8 cellular contexts compared by ENCODE assay signal in genomic region chr21:33229776-33230517, GRCh38. TPM values are rescaled to one million over a fixed set of nuclear protein-coding genes. Genes with fewer than 3 reads are reported as not detected.
DNase-seq lines count a peak whose midpoint lies in the region; ATAC-seq and TF ChIP-seq lines count a peak whose summit lies in the region.

IFNAR2 (plus strand) TSS chr21:33229938; CDS start chr21:33241923, 11,985 bp downstream.

- H3K9me3 Mint-ChIP-seq in CD14-positive monocyte: no peaks in the 10 kb centered on the region
- H3K9me3 Mint-ChIP-seq in activated T-cell treated with anti-CD3 and anti-CD28 coated beads, Interleukin-2, amount 50 U/mL, for 24 hours: no peaks in the 10 kb centered on the region

- no peaks in the 10 kb centered on the region for H3K27me3 ChIP-seq in HL-60 (ENCODE audit: insufficient read depth, poor library complexity, severe bottlenecking)
- H3K27me3 ChIP-seq in esophagus (ENCODE audit: control insufficient read depth in 1 of 2, insufficient read depth in 2 of 2, low read length in 2 of 2): no peaks in the 10 kb centered on the region
- no peaks in the 10 kb centered on the region for H3K27me3 ChIP-seq in mucosa of stomach (ENCODE audit: control insufficient read depth, insufficient read depth, low read length)

- TF ChIP-seq CTCF in CD14-positive monocyte (IDR thresholded peaks at IDR 0.05) (no peak), HL-60 (IDR thresholded peaks at IDR 0.05; ENCODE audit: insufficient read depth, low read length) (no peak)

- no peaks in the 10 kb centered on the region for H3K4me1 ChIP-seq in esophagus (ENCODE audit: control insufficient read depth in 2 of 2, insufficient read depth in 2 of 2, low read length in 1 of 2)
- peaks cover 11% of the 10 kb centered on the region for H3K4me1 ChIP-seq in mucosa of stomach (ENCODE audit: control insufficient read depth, insufficient read depth, low read length)

- peak within 1 kb of the TSS; percentile 76 for H3K9ac ChIP-seq in mucosa of stomach (ENCODE audit: low read length)

- H3K27me3 Mint-ChIP-seq in CD14-positive monocyte (ENCODE audit: low read depth in 3 of 3): peaks cover 0 to 3% (median under 1%) of the 10 kb centered on the region in 3 donors
- no peaks in the 10 kb centered on the region for H3K27me3 Mint-ChIP-seq in activated T-cell treated with anti-CD3 and anti-CD28 coated beads, Interleukin-2, amount 50 U/mL, for 24 hours

- H3K36me3 Mint-ChIP-seq in CD14-positive monocyte: peaks cover 18 to 20% of the 10 kb centered on the region in 2 donors
- peaks cover 37% of the 10 kb centered on the region for H3K36me3 Mint-ChIP-seq in activated T-cell treated with anti-CD3 and anti-CD28 coated beads, Interleukin-2, amount 50 U/mL, for 24 hours (ENCODE audit: low read depth)

- H3K9me3 ChIP-seq in esophagus (ENCODE audit: control insufficient read depth in 2 of 2, insufficient read depth in 1 of 2, low read depth in 1 of 2, low read length in 1 of 2): no peaks in the 10 kb centered on the region
- no peaks in the 10 kb centered on the region for H3K9me3 ChIP-seq in mucosa of stomach (ENCODE audit: control insufficient read depth, low read length)

- peaks cover 49% of the 10 kb centered on the region for H3K4me1 Mint-ChIP-seq in CD14-positive monocyte
- peaks cover 62% of the 10 kb centered on the region for H3K4me1 Mint-ChIP-seq in activated T-cell treated with anti-CD3 and anti-CD28 coated beads, Interleukin-2, amount 50 U/mL, for 24 hours (ENCODE audit: low read depth)

- intact Hi-C loops in CD14-positive monocyte (cut with micrococcal nuclease): loop anchor here (5.0 kb wide), 2 partner anchors 33 to 37 kb away; partner anchors contain the start of gene IL10RB (in 2 of the 2)

- WGBS in esophagus, 2 donors: 0 to 1% methylated on average over 70 to 95 of the region's 95 CpGs

- H3K36me3 ChIP-seq in esophagus (ENCODE audit: control insufficient read depth in 2 of 2, insufficient read depth in 2 of 2, low read length in 1 of 2) (no peaks in the 10 kb centered on the region), mucosa of stomach (ENCODE audit: control insufficient read depth, insufficient read depth, low read length) (no peaks in the 10 kb centered on the region)

- H3K27ac Mint-ChIP-seq in CD14-positive monocyte: peak within 1 kb of the TSS; percentile 87 to 96 (median 92)
- peak within 1 kb of the TSS; percentile 98 for H3K27ac Mint-ChIP-seq in activated T-cell treated with anti-CD3 and anti-CD28 coated beads, Interleukin-2, amount 50 U/mL, for 24 hours

- peak; percentile 83 for ATAC-seq in GM19397 (IDR thresholded peaks at IDR 0.05; ENCODE audit: unreplicated experiment)

- H3K4me3 Mint-ChIP-seq in CD14-positive monocyte: peak within 1 kb of the TSS; percentile 90 to 93
- peak within 1 kb of the TSS; percentile 89 for H3K4me3 Mint-ChIP-seq in activated T-cell treated with anti-CD3 and anti-CD28 coated beads, Interleukin-2, amount 50 U/mL, for 24 hours

- H3K27ac ChIP-seq in HL-60 (replicated peaks) (peak within 1 kb of the TSS; percentile 72), esophagus (ENCODE audit: low read depth in 2 of 2, low read length in 1 of 2) (peak within 1 kb of the TSS; percentile 84 to 90)

- DNase-seq in CD14-positive monocyte (ENCODE audit: low spot score): peak; percentile 63
- peak; percentile 56 to 64 for DNase-seq in HL-60 (ENCODE audit: low read depth in 1 of 2, low spot score in 1 of 2)
- DNase-seq in OCI-M2 (lab: John Stamatoyannopoulos, UW; ENCODE audit: unreplicated experiment): peak; percentile 62
- peak; percentile 88 for DNase-seq in activated T-cell treated with anti-CD3 and anti-CD28 coated beads, Interleukin-2, amount 50 U/mL, for 24 hours
- DNase-seq in stimulated activated CD8-positive, alpha-beta memory T cell treated with anti-CD3 and anti-CD28 coated beads, Interleukin-4, amount 100 ng/mL, for 48 hours: peak; percentile 83

- H3K4me3 ChIP-seq in HL-60 (replicated peaks; ENCODE audit: insufficient read depth, low read length) (peak within 1 kb of the TSS; percentile 99), esophagus (ENCODE audit: low read depth in 1 of 2, low read length in 2 of 2) (peak within 1 kb of the TSS; percentile 78 to 85), mucosa of stomach (ENCODE audit: low read length) (peak within 1 kb of the TSS; percentile 84)

RNA-seq across cellular contexts. Expression of gene IFNAR2, which starts in this region (rescaled TPM):
- polyA plus RNA-seq in CD14-positive monocyte (10 to 100 TPM; 47.7 to 79.8 TPM), esophagus (1 to 10 TPM; 4.5 to 7.2 TPM)

Comparison
In these comparisons a context has a peak if more than half of its experiments do, and no peak if none do; other contexts are left out.
1. Peak in every context shown above with its lines: DNase-seq, ATAC-seq, H3K4me3 ChIP-seq and H3K27ac ChIP-seq.
2. RNA of gene IFNAR2 (polyA plus RNA-seq): 47.7 to 79.8 TPM in CD14-positive monocyte; 4.5 to 7.2 TPM in esophagus; every median in the first group is over 4 times any median in the second.